ENCODE assay signal across 1 cellular context in genomic region chr2:96345403-96345802, GRCh38.
TF ChIP-seq lines count a peak whose summit lies in the region.

No MANE protein-coding gene starts in this region.

TF ChIP-seq in IMR-90, 13 proteins besides CTCF, POLR2A, EP300 and RAD21 (continued from another document):
- no peak for TF ChIP-seq ELK1 (IDR thresholded peaks at IDR 0.05; ENCODE audit: borderline replicate concordance, low read depth, low read length)
- no peak for TF ChIP-seq RFX5 (IDR thresholded peaks at IDR 0.05; ENCODE audit: low read depth, low read length)
- no peak for TF ChIP-seq FOS (IDR thresholded peaks at IDR 0.05; ENCODE audit: low read depth, low read length)
- TF ChIP-seq USF2 (IDR thresholded peaks at IDR 0.05; ENCODE audit: low read depth, low read length), result no peak
- no peak for TF ChIP-seq BHLHE40 (IDR thresholded peaks at IDR 0.05; ENCODE audit: low read depth, low read length)
- no peak for TF ChIP-seq MAZ (IDR thresholded peaks at IDR 0.05; ENCODE audit: borderline replicate concordance, low read depth, low read length)
- TF ChIP-seq CEBPB (IDR thresholded peaks at IDR 0.05; ENCODE audit: low read depth, low read length), result no peak
